28 cellular contexts compared by ENCODE assay signal in the genomic region with DNA sequence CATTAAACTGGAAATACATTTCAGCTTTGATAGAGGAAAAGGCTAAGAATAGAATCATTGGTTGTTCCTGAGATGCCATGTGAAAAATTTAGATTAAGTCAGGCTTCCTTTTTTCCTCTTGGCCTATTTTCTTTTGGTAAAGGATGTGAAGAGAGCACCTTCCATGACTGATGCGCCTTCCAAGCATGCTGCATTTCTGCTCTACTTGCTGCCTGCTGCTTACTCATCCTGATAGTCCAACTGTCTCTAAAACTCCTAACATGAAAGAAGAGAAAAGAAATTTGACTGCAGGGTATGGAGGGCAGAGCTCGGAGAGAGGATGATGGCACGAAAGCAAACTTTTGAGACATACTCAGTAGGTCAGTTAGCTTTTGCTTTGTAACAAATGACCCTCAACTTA. TPM values are rescaled to one million over a fixed set of nuclear protein-coding genes. Genes with fewer than 3 reads are reported as not detected.
"Had no signal": no experiment of that assay in that cellular context is flagged by ENCODE, and none has a peak within 500 bp of the region (broad histone marks: within the 10 kb centered on the region; RNA-seq: fewer than 3 reads in every experiment).

No MANE protein-coding gene starts in this region.

- DNase-seq: activated CD4-positive, alpha-beta T cell treated with anti-CD3 and anti-CD28 coated beads for 1 hour; activated CD4-positive, alpha-beta T cell treated with anti-CD3 and anti-CD28 coated beads, Interleukin-2, amount 10 ng/mL, durations not matched to agents 7 days and 5 days; activated CD8-positive, alpha-beta memory T cell treated with anti-CD3 and anti-CD28 coated beads, Interleukin-2, amount 10 ng/mL, durations not matched to agents 7 days and 5 days; activated CD8-positive, alpha-beta T cell treated with anti-CD3 and anti-CD28 coated beads, Interleukin-2, amount 10 ng/mL, durations not matched to agents 7 days and 5 days; activated T-cell treated with anti-CD3 and anti-CD28 coated beads, Interleukin-2, amount 50 U/mL, for 48 hours; anterior cingulate cortex; cortex of kidney; effector memory CD8-positive, alpha-beta T cell; foreskin keratinocyte; heart right ventricle; lower lobe of right lung; mesenchymal stem cell; naive thymus-derived CD8-positive, alpha-beta T cell; occipital lobe; psoas muscle; stimulated activated CD4-positive, alpha-beta T cell treated with anti-CD3 and anti-CD28 coated beads, Interleukin-15, amount 100 ng/mL, for 24 hours; stimulated activated CD4-positive, alpha-beta T cell treated with anti-CD3 and anti-CD28 coated beads, Interleukin-2, amount 100 ng/mL, for 48 hours; stimulated activated naive CD4-positive, alpha-beta T cell treated with Interleukin-2 at 50 U/mL for 16 hours; T-helper 9 cell had no signal

- H3K9me3 Mint-ChIP-seq: activated CD4-positive, alpha-beta T cell treated with anti-CD3 and anti-CD28 coated beads, Interleukin-2, amount 10 ng/mL, durations not matched to agents 7 days and 5 days; activated T-helper 2 cell treated with anti-CD3 and anti-CD28 coated beads, Interferon-gamma antibody, Interleukin-2, Interleukin-4, amounts not matched to agents 10 μg/mL and 5 μg/mL and 100 μg/mL, durations not matched to agents 14 hours and 24 hours and 36 hours; brain; effector memory CD8-positive, alpha-beta T cell; naive thymus-derived CD8-positive, alpha-beta T cell; neural crest cell had no signal

- H3K36me3 Mint-ChIP-seq: activated CD8-positive, alpha-beta memory T cell treated with anti-CD3 and anti-CD28 coated beads, Interleukin-2, amount 10 ng/mL, durations not matched to agents 7 days and 5 days; activated naive CD8-positive, alpha-beta T cell; naive thymus-derived CD8-positive, alpha-beta T cell had no signal

- H3K27ac ChIP-seq: cardiac muscle cell, foreskin keratinocyte, heart right ventricle, lower lobe of right lung, parathyroid adenoma, psoas muscle, right atrium auricular region, tibial nerve had no signal

- H3K36me3 ChIP-seq: cardiac muscle cell, heart right ventricle, lower lobe of right lung, right atrium auricular region, tibial nerve had no signal

- H3K4me3 Mint-ChIP-seq: activated CD4-positive, alpha-beta T cell treated with anti-CD3 and anti-CD28 coated beads, Interleukin-2, amount 10 ng/mL, durations not matched to agents 7 days and 5 days; activated CD8-positive, alpha-beta memory T cell treated with anti-CD3 and anti-CD28 coated beads, Interleukin-2, amount 10 ng/mL, durations not matched to agents 7 days and 5 days; activated CD8-positive, alpha-beta T cell treated with anti-CD3 and anti-CD28 coated beads, Interleukin-2, amount 10 ng/mL, durations not matched to agents 7 days and 5 days; activated naive CD8-positive, alpha-beta T cell; brain; effector memory CD8-positive, alpha-beta T cell; naive thymus-derived CD8-positive, alpha-beta T cell; neural crest cell had no signal

- H3K9me3 ChIP-seq: heart right ventricle, lower lobe of right lung, psoas muscle, right atrium auricular region, tibial nerve had no signal

- H3K4me1 ChIP-seq: foreskin keratinocyte, heart right ventricle, lower lobe of right lung, psoas muscle, right atrium auricular region, tibial nerve had no signal

- H3K4me3 ChIP-seq: cardiac muscle cell, heart right ventricle, lower lobe of right lung, psoas muscle, right atrium auricular region, tibial nerve had no signal

- ATAC-seq: activated CD8-positive, alpha-beta memory T cell treated with anti-CD3 and anti-CD28 coated beads, Interleukin-2, amount 10 ng/mL, durations not matched to agents 7 days and 5 days; activated CD8-positive, alpha-beta T cell treated with anti-CD3 and anti-CD28 coated beads, Interleukin-2, amount 10 ng/mL, durations not matched to agents 7 days and 5 days; effector memory CD8-positive, alpha-beta T cell; foreskin keratinocyte; heart right ventricle; left lobe of liver; lower lobe of right lung; naive thymus-derived CD8-positive, alpha-beta T cell; psoas muscle had no signal

- H3K4me1 Mint-ChIP-seq: activated CD4-positive, alpha-beta T cell treated with anti-CD3 and anti-CD28 coated beads, Interleukin-2, amount 10 ng/mL, durations not matched to agents 7 days and 5 days; activated CD8-positive, alpha-beta memory T cell treated with anti-CD3 and anti-CD28 coated beads, Interleukin-2, amount 10 ng/mL, durations not matched to agents 7 days and 5 days; brain; naive thymus-derived CD8-positive, alpha-beta T cell; neural crest cell had no signal

- H2AFZ ChIP-seq: parathyroid adenoma had no signal

- H3K27ac Mint-ChIP-seq: activated CD4-positive, alpha-beta T cell treated with anti-CD3 and anti-CD28 coated beads, Interleukin-2, amount 10 ng/mL, durations not matched to agents 7 days and 5 days; activated CD8-positive, alpha-beta memory T cell treated with anti-CD3 and anti-CD28 coated beads, Interleukin-2, amount 10 ng/mL, durations not matched to agents 7 days and 5 days; activated CD8-positive, alpha-beta T cell treated with anti-CD3 and anti-CD28 coated beads, Interleukin-2, amount 10 ng/mL, durations not matched to agents 7 days and 5 days; activated naive CD8-positive, alpha-beta T cell; activated T-helper 2 cell treated with anti-CD3 and anti-CD28 coated beads, Interferon-gamma antibody, Interleukin-2, Interleukin-4, amounts not matched to agents 10 μg/mL and 5 μg/mL and 100 μg/mL, durations not matched to agents 14 hours and 24 hours and 36 hours; brain; effector memory CD8-positive, alpha-beta T cell; naive thymus-derived CD8-positive, alpha-beta T cell had no signal

- H3K27me3 ChIP-seq: cardiac muscle cell, right atrium auricular region, tibial nerve had no signal

- H3K27me3 Mint-ChIP-seq: activated CD4-positive, alpha-beta T cell treated with anti-CD3 and anti-CD28 coated beads, Interleukin-2, amount 10 ng/mL, durations not matched to agents 7 days and 5 days; activated CD8-positive, alpha-beta memory T cell treated with anti-CD3 and anti-CD28 coated beads, Interleukin-2, amount 10 ng/mL, durations not matched to agents 7 days and 5 days; activated naive CD8-positive, alpha-beta T cell; brain had no signal

- H3K9ac ChIP-seq: parathyroid adenoma had no signal

RNA-seq across cellular contexts. Expression of a gene that starts 28.8 kb away (rescaled TPM):
- polyA plus RNA-seq: foreskin keratinocyte had no signal
